Comparison of ENCODE assay signal across 8 cellular contexts in the genomic region with DNA sequence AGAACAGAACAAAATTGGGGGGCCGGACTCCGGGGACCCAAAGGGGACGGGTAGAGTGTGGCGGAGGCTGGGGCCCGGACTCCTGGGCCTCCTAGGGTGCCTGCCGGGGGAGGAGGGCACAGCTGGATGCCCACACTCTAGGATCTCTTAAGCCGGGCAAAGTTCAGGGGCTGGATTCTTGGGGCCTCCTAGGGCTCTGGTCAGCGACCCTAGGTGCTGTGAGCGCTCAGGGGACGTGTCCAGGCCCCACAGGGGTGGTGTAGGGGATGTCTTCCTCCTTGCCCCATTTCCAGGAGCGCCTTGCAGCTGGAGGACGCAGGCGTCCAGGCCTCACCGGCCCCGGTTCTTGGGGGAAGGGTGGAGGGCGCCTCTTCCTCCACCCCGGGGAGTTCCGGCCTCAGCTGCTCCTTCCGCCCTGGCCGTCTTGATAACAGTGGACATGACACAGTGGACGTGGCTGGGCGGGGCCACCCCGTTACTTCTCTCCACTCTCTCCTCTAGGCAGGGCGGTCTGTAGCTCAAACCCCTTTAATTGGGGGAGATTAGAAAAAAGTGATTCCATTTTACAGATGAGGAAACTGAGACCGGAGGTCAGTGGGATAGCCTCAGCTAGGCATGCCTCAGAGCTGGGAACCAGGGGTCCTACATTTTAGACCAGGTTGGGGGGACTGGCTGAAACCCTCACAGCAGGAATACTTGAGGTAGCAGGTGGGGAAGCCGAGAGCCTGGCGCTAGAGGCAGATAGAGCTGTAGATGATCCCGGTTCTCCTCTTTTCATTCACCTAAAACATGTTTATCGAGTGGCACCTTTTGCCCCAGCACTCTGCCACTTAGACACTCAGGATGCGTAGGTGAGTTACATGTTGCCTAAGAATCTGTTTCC. TPM values are rescaled to one million over a fixed set of nuclear protein-coding genes. Genes with fewer than 3 reads are reported as not detected.
DNase-seq lines count a peak whose midpoint lies in the region; ATAC-seq and TF ChIP-seq lines count a peak whose summit lies in the region.

No MANE protein-coding gene starts in this region.

- intact Hi-C loops in MCF 10A (cut with micrococcal nuclease): no loop called here

- H3K27ac ChIP-seq in liver (ENCODE audit: low read depth in 1 of 2, low read length in 2 of 2): peak overlapping the region; percentile 48 to 62
- H3K27ac ChIP-seq in urinary bladder (ENCODE audit: low read depth): peak overlapping the region; percentile 67

- H3K4me1 ChIP-seq in liver (ENCODE audit: control insufficient read depth in 4 of 4, insufficient read depth in 4 of 4, low read length in 3 of 4) (peaks cover 1 to 25% (median 15%) of the 10 kb centered on the region in 4 donors), urinary bladder (ENCODE audit: insufficient read depth) (no peaks in the 10 kb centered on the region)

- no peaks in the 10 kb centered on the region for H3K36me3 ChIP-seq in liver (ENCODE audit: control insufficient read depth in 4 of 4, insufficient read depth in 3 of 4, low read depth in 1 of 4, low read length in 3 of 4)
- no peaks in the 10 kb centered on the region for H3K36me3 ChIP-seq in urinary bladder (ENCODE audit: insufficient read depth)

- H3K9ac ChIP-seq in liver (ENCODE audit: low read depth in 1 of 2, low read length in 2 of 2): peak overlapping the region; percentile 60 to 78

- ATAC-seq in activated CD4-positive, CD25-positive, alpha-beta regulatory T cell treated with anti-CD3 and anti-CD28 coated beads, Interleukin-2, amount 50 U/mL, for 24 hours: peak; percentile 15 to 18

- H3K4me3 Mint-ChIP-seq in MCF 10A (ENCODE audit: unreplicated experiment): peak overlapping the region; percentile 80

- TF ChIP-seq CTCF in MCF 10A (IDR thresholded peaks at IDR 0.05; ENCODE audit: unreplicated experiment) (no peak), liver (IDR thresholded peaks at IDR 0.05; ENCODE audit: low read depth, low read length, missing input control) (no peak)

- H3K4me1 Mint-ChIP-seq in MCF 10A (ENCODE audit: insufficient read depth, unreplicated experiment): peaks cover 5% of the 10 kb centered on the region

- TSS peak; percentile 27 for BruUV-seq in MCF 10A (replicated peaks; lab: Mats Ljungman, UMichigan)

- CTCF ChIA-PET in MCF 10A (lab: Yijun Ruan, JAX): interaction anchor here (0.6 to 1.6 kb wide), 6 partner anchors 13 to 281 kb away, joined by 3 to 10 read pairs (median 4); partner anchors contain the start of gene TRAPPC5

- H3K27me3 Mint-ChIP-seq in MCF 10A (ENCODE audit: insufficient read depth, unreplicated experiment): no peaks in the 10 kb centered on the region

- H3K4me3 ChIP-seq in liver (ENCODE audit: low read depth in 1 of 3, low read length in 3 of 3) (peak overlapping the region in 2 of 3 donors; percentile 77 to 79), urinary bladder (ENCODE audit: low read depth, low read length) (peak overlapping the region; percentile 47)

- peak overlapping the region; percentile 90 for H3K27ac Mint-ChIP-seq in MCF 10A (ENCODE audit: low read depth, unreplicated experiment)

- no peak for DNase-seq in activated CD4-positive, CD25-positive, alpha-beta regulatory T cell treated with anti-CD3 and anti-CD28 coated beads, Interleukin-2, amount 50 U/mL, for 72 hours
- DNase-seq in LoVo (ENCODE audit: low spot score): peak; percentile 29
- DNase-seq in MCF 10A (ENCODE audit: unreplicated experiment): peak; percentile 13
- no peak for DNase-seq in middle frontal gyrus (ENCODE audit: extremely low spot score, low spot score)
- DNase-seq in NCI-H1105 treated with DMSO at 0.1 percent for 48 hours (lab: John Stamatoyannopoulos, UW): no peak

- 46% methylated on average over 30 of the region's 30 CpGs for WGBS in liver
- WGBS in urinary bladder: 36% methylated on average over 30 of the region's 30 CpGs

- peaks cover 7% of the 10 kb centered on the region for H3K36me3 Mint-ChIP-seq in MCF 10A (ENCODE audit: insufficient read depth, unreplicated experiment)

- POLR2A ChIA-PET in MCF 10A (lab: Yijun Ruan, JAX): interaction anchor here (0.7 to 2.3 kb wide), 8 partner anchors 8 to 105 kb away, joined by 3 to 10 read pairs (median 5); partner anchors contain the start of genes PET100 and XAB2

- H3K27me3 ChIP-seq in liver (ENCODE audit: control insufficient read depth in 4 of 4, insufficient read depth in 4 of 4, low read length in 3 of 4): no peaks in the 10 kb centered on the region

- H3K9me3 Mint-ChIP-seq in MCF 10A (ENCODE audit: unreplicated experiment): no peaks in the 10 kb centered on the region

- no peak for TF ChIP-seq RAD21 in liver (IDR thresholded peaks at IDR 0.05)

- no peaks in the 10 kb centered on the region for H3K9me3 ChIP-seq in liver (ENCODE audit: control insufficient read depth in 4 of 4, low read length in 3 of 4)

TF ChIP-seq in liver, 16 proteins besides CTCF, POLR2A, EP300 and RAD21:
- TF ChIP-seq GABPA (IDR thresholded peaks at IDR 0.05 in 1 of 2, conservative IDR thresholded peaks at IDR 0.05 in 1 of 2): peak in 1 of 2 donors; percentile 37
- no peak for TF ChIP-seq EGR1 (IDR thresholded peaks at IDR 0.05; ENCODE audit: low read depth in 2 of 2)
- no peak for TF ChIP-seq RXRA (IDR thresholded peaks at IDR 0.05)
TF ChIP-seq in liver: peak in this region for 1.

RNA-seq across cellular contexts. Expression of gene STXBP2, which starts 0.7 kb away (rescaled TPM):
- total RNA-seq in MCF 10A (2022) (94.4 and 102 TPM in 2 replicates), liver (10 to 100 TPM; 25.9 to 32.7 TPM), urinary bladder (9.9 TPM)
- polyA plus RNA-seq in liver (10 to 100 TPM; 26.8 to 27.5 TPM), urinary bladder (25.3 TPM)

RNA-seq across cellular contexts. Expression of gene PCP2, which starts 4.1 kb away (rescaled TPM):
- total RNA-seq in MCF 10A (2022) (not detected in 2 replicates), liver (not detected), urinary bladder (not detected)
- polyA plus RNA-seq in liver (under 1 TPM; 0.08 to 0.25 TPM), urinary bladder (0.19 TPM)

RNA-seq across cellular contexts. Expression of gene PET100, which starts 8.0 kb away (rescaled TPM):
- total RNA-seq in MCF 10A (2022) (53.9 and 101 TPM in 2 replicates), liver (10 to 100 TPM in 1 of 2 donors, 1 to 10 TPM in 1; 4.8 to 22.0 TPM), urinary bladder (17.5 TPM)
- polyA plus RNA-seq in liver (100 to 1,000 TPM in 1 of 2 donors, 10 to 100 TPM in 1; 31.5 to 225 TPM), urinary bladder (61.8 TPM)

RNA-seq across cellular contexts. Expression of gene XAB2, which starts 8.3 kb away (rescaled TPM):
- 28.7 and 29.4 TPM in 2 replicates for total RNA-seq in MCF 10A (2022)
- total RNA-seq in liver: 10 to 100 TPM; 17.2 to 21.3 TPM
- 10 to 100 TPM in 1 of 2 donors, 1 to 10 TPM in 1; 5.1 to 13.3 TPM for polyA plus RNA-seq in liver
- total RNA-seq in urinary bladder: 18.1 TPM
- polyA plus RNA-seq in urinary bladder: 47.7 TPM

RNA-seq across cellular contexts. Expression of gene RETN, which starts 31.2 kb away (rescaled TPM):
- total RNA-seq in MCF 10A (2022) (not detected in 2 replicates), liver (10 to 100 TPM in 1 of 2 donors, not detected in 1; 11.5 TPM), urinary bladder (2.3 TPM)
- polyA plus RNA-seq in liver (1 to 10 TPM in 1 of 2 donors, not detected in 1; 1.9 TPM), urinary bladder (17.8 TPM)

Comparison
In these comparisons a context has a peak if more than half of its experiments do, and no peak if none do; other contexts are left out.
1. DNase-seq: peak in LoVo (single experiment) and MCF 10A (single experiment); none in activated CD4-positive, CD25-positive, alpha-beta regulatory T cell treated with anti-CD3 and anti-CD28 coated beads, Interleukin-2, amount 50 U/mL, for 72 hours (single experiment), middle frontal gyrus (single experiment) and NCI-H1105 treated with DMSO at 0.1 percent for 48 hours (single experiment).